Comparison of ENCODE assay signal across 17 cellular contexts in genomic region chr9:89404074-89404473, GRCh38.
DNase-seq lines count a peak whose midpoint lies in the region; ATAC-seq and TF ChIP-seq lines count a peak whose summit lies in the region.
"Had no signal": no experiment of that assay in that cellular context is flagged by ENCODE, and none has a peak within 500 bp of the region (broad histone marks: within the 10 kb centered on the region; RNA-seq: fewer than 3 reads in every experiment).

No MANE protein-coding gene starts in this region.

- peaks cover 9 to 19% of the 10 kb centered on the region in 2 donors for H3K4me1 ChIP-seq in thyroid gland
- H3K4me1 ChIP-seq in foreskin keratinocyte: no peaks in the 10 kb centered on the region

- TF ChIP-seq POLR2A in thyroid gland (IDR thresholded peaks at IDR 0.05): no peak
- TF ChIP-seq POLR2A in erythroblast (IDR thresholded peaks at IDR 0.05; ENCODE audit: low read length): no peak

- CTCF ChIA-PET in activated CD4-positive, alpha-beta memory T cell treated with anti-CD3 and anti-CD28 coated beads, Interleukin-2, amount 10 ng/mL, durations not matched to agents 7 days and 5 days (lab: Charles Lee): interaction anchor here (0.8 kb wide), 1 partner anchor 9 kb away, joined by 3 read pairs; no protein-coding TSS in a partner anchor

- WGBS in thyroid gland, 2 donors: 91 to 96% methylated on average over 11 of the region's 11 CpGs

- peak overlapping the region; percentile 82 for H3K27ac Mint-ChIP-seq in stimulated activated naive CD8-positive, alpha-beta T cell treated with anti-CD3 and anti-CD28 coated beads, Interleukin-15, Interleukin-2, amounts not matched to agents 100 ng/mL and 50 ng/mL, for 24 hours
- peak overlapping the region; percentile 67 for H3K27ac Mint-ChIP-seq in activated CD4-positive, alpha-beta memory T cell treated with anti-CD3 and anti-CD28 coated beads, Interleukin-2, amount 10 ng/mL, durations not matched to agents 7 days and 5 days
- H3K27ac Mint-ChIP-seq in immature natural killer cell: peak overlapping the region in 4 of 6 donors; percentile 45 to 78 (median 66)

- no peaks in the 10 kb centered on the region for H3K27me3 ChIP-seq in thyroid gland
- no peaks in the 10 kb centered on the region for H3K27me3 ChIP-seq in foreskin keratinocyte
- H3K27me3 ChIP-seq: gastroesophageal sphincter, upper lobe of left lung had no signal

- H3K36me3 ChIP-seq in thyroid gland: no peaks in the 10 kb centered on the region

- H3K4me1 Mint-ChIP-seq in stimulated activated naive CD8-positive, alpha-beta T cell treated with anti-CD3 and anti-CD28 coated beads, Interleukin-15, Interleukin-2, amounts not matched to agents 100 ng/mL and 50 ng/mL, for 24 hours (ENCODE audit: low read depth): peaks cover 83% of the 10 kb centered on the region
- peaks cover 59% of the 10 kb centered on the region for H3K4me1 Mint-ChIP-seq in activated CD4-positive, alpha-beta memory T cell treated with anti-CD3 and anti-CD28 coated beads, Interleukin-2, amount 10 ng/mL, durations not matched to agents 7 days and 5 days
- peaks cover 75 to 86% of the 10 kb centered on the region in 2 donors for H3K4me1 Mint-ChIP-seq in immature natural killer cell

- H3K27me3 Mint-ChIP-seq in stimulated activated naive CD8-positive, alpha-beta T cell treated with anti-CD3 and anti-CD28 coated beads, Interleukin-15, Interleukin-2, amounts not matched to agents 100 ng/mL and 50 ng/mL, for 24 hours: no peaks in the 10 kb centered on the region
- no peaks in the 10 kb centered on the region for H3K27me3 Mint-ChIP-seq in activated CD4-positive, alpha-beta memory T cell treated with anti-CD3 and anti-CD28 coated beads, Interleukin-2, amount 10 ng/mL, durations not matched to agents 7 days and 5 days
- peaks cover 5 to 22% (median 8%) of the 10 kb centered on the region in 3 donors for H3K27me3 Mint-ChIP-seq in immature natural killer cell (ENCODE audit: low read depth in 3 of 3)

- peaks cover 4% of the 10 kb centered on the region for H3K9me3 Mint-ChIP-seq in stimulated activated naive CD8-positive, alpha-beta T cell treated with anti-CD3 and anti-CD28 coated beads, Interleukin-15, Interleukin-2, amounts not matched to agents 100 ng/mL and 50 ng/mL, for 24 hours
- H3K9me3 Mint-ChIP-seq in activated CD4-positive, alpha-beta memory T cell treated with anti-CD3 and anti-CD28 coated beads, Interleukin-2, amount 10 ng/mL, durations not matched to agents 7 days and 5 days: peaks cover 3% of the 10 kb centered on the region
- no peaks in the 10 kb centered on the region for H3K9me3 Mint-ChIP-seq in immature natural killer cell

- intact Hi-C loops in thyroid gland (cut with DNase I): no loop called here

- H3K4me3 ChIP-seq in thyroid gland (replicated peaks in 1 of 3): no peak overlapping the region
- H3K4me3 ChIP-seq: gastroesophageal sphincter, upper lobe of left lung had no signal

- POLR2A ChIA-PET in activated CD4-positive, alpha-beta memory T cell treated with anti-CD3 and anti-CD28 coated beads, Interleukin-2, amount 10 ng/mL, durations not matched to agents 7 days and 5 days (lab: Charles Lee): interaction anchor here (0.7 to 1.7 kb wide), 4 partner anchors 11 to 145 kb away, joined by 3 to 5 read pairs (median 4); no protein-coding TSS in a partner anchor

- H3K9me3 ChIP-seq in thyroid gland: no peaks in the 10 kb centered on the region
- H3K9me3 ChIP-seq: upper lobe of left lung had no signal

- H3K4me3 Mint-ChIP-seq in stimulated activated naive CD8-positive, alpha-beta T cell treated with anti-CD3 and anti-CD28 coated beads, Interleukin-15, Interleukin-2, amounts not matched to agents 100 ng/mL and 50 ng/mL, for 24 hours: no peak overlapping the region
- H3K4me3 Mint-ChIP-seq in activated CD4-positive, alpha-beta memory T cell treated with anti-CD3 and anti-CD28 coated beads, Interleukin-2, amount 10 ng/mL, durations not matched to agents 7 days and 5 days: no peak overlapping the region
- H3K4me3 Mint-ChIP-seq in immature natural killer cell: peak overlapping the region in 1 of 5 donors; percentile 6

- DNase-seq in stimulated activated naive CD8-positive, alpha-beta T cell treated with anti-CD3 and anti-CD28 coated beads, Interleukin-15, Interleukin-2, amounts not matched to agents 100 U/mL and 50 U/mL, for 24 hours: no peak
- DNase-seq in activated CD4-positive, alpha-beta memory T cell treated with anti-CD3 and anti-CD28 coated beads, Interleukin-2, amount 10 ng/mL, durations not matched to agents 7 days and 5 days: no peak
- DNase-seq in immature natural killer cell (no peak), thyroid gland (no peak), erythroblast (lab: John Stamatoyannopoulos, UW) (no peak), foreskin keratinocyte (no peak)
- DNase-seq: left cardiac atrium; midbrain; NCI-H2029 treated with DMSO at 0.1 percent for 48 hours; NCI-H446 treated with DMSO at 0.1 percent for 48 hours; stimulated activated CD4-positive, alpha-beta T cell treated with anti-CD3 and anti-CD28 coated beads, Interleukin-15, amount 100 ng/mL, for 24 hours; stimulated activated naive CD4-positive, alpha-beta T cell treated with Interleukin-2 at 50 U/mL for 16 hours; upper lobe of left lung had no signal

- H3K27ac ChIP-seq in thyroid gland (no peak overlapping the region), foreskin keratinocyte (no peak overlapping the region)
- H3K27ac ChIP-seq: gastroesophageal sphincter, KMS-11, RWPE1, upper lobe of left lung had no signal

- TF ChIP-seq CTCF in thyroid gland (IDR thresholded peaks at IDR 0.05): no peak
- no peak for TF ChIP-seq CTCF in foreskin keratinocyte (conservative IDR thresholded peaks at IDR 0.05)

- no peak for ATAC-seq in stimulated activated naive CD8-positive, alpha-beta T cell treated with anti-CD3 and anti-CD28 coated beads, Interleukin-15, Interleukin-2, amounts not matched to agents 100 U/mL and 50 U/mL, for 24 hours
- ATAC-seq in foreskin keratinocyte: no peak
- ATAC-seq: gastroesophageal sphincter, left cardiac atrium had no signal

- H3K36me3 Mint-ChIP-seq in stimulated activated naive CD8-positive, alpha-beta T cell treated with anti-CD3 and anti-CD28 coated beads, Interleukin-15, Interleukin-2, amounts not matched to agents 100 ng/mL and 50 ng/mL, for 24 hours (ENCODE audit: low read depth): peaks cover 90% of the 10 kb centered on the region
- H3K36me3 Mint-ChIP-seq in activated CD4-positive, alpha-beta memory T cell treated with anti-CD3 and anti-CD28 coated beads, Interleukin-2, amount 10 ng/mL, durations not matched to agents 7 days and 5 days (ENCODE audit: low read depth): peaks cover 91% of the 10 kb centered on the region
- peaks cover 22 to 35% (median 27%) of the 10 kb centered on the region in 3 donors for H3K36me3 Mint-ChIP-seq in immature natural killer cell
